Comparison of ENCODE assay signal across 9 cellular contexts in the genomic region with DNA sequence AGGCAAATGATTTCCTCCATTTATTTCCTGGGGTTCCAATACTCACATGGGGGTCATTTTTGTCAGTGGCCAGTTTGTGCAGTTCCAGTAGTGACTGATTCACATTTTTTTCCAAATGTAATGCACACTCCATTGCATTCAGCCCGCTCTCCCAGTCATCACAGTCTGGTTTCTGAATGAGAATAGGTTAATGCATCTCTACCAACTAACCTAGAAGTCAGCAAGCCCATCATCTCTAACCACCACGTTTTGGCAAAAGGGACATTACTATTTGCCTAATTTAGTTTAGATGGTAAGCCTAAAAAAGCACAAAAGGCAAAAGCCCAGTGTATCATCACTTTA. TPM values are rescaled to one million over a fixed set of nuclear protein-coding genes. Genes with fewer than 3 reads are reported as not detected.
DNase-seq lines count a peak whose midpoint lies in the region; ATAC-seq and TF ChIP-seq lines count a peak whose summit lies in the region.
"Had no signal": no experiment of that assay in that cellular context is flagged by ENCODE, and none has a peak within 500 bp of the region (broad histone marks: within the 10 kb centered on the region; RNA-seq: fewer than 3 reads in every experiment).

No MANE protein-coding gene starts in this region.

- H3K4me3 Mint-ChIP-seq in activated B cell treated with CpG ODN at 0.5 μM for 24 hours, result peak overlapping the region; percentile 93

- H3K27ac ChIP-seq in gastrocnemius medialis, result peak overlapping the region; percentile 93 to 100 (median 99)

- peaks cover 24% of the 10 kb centered on the region for H3K36me3 ChIP-seq in ES-I3 (ENCODE audit: insufficient read depth, low read length)
- peaks cover 0 to 27% of the 10 kb centered on the region in 2 donors for H3K36me3 ChIP-seq in gastrocnemius medialis

- H3K36me3 Mint-ChIP-seq in activated B cell treated with CpG ODN at 0.5 μM for 24 hours (ENCODE audit: low read depth), result peaks cover 53% of the 10 kb centered on the region

- no peak for TF ChIP-seq POLR2A in gastrocnemius medialis (IDR thresholded peaks at IDR 0.05)

- peak overlapping the region; percentile 96 for H3K27ac Mint-ChIP-seq in activated B cell treated with CpG ODN at 0.5 μM for 24 hours

- H3K4me3 ChIP-seq in fibroblast of pulmonary artery (replicated peaks; ENCODE audit: low read depth, low read length) (peak overlapping the region; percentile 100), gastrocnemius medialis (peak overlapping the region; percentile 83 to 94 (median 91))

- peak overlapping the region; percentile 99; the same call in 1 of the 2 replicates for H3K9ac ChIP-seq in ES-I3 (ENCODE audit: low read depth, low read length)

- in situ Hi-C loops in gastrocnemius medialis (cut with MboI; ENCODE audit: low sequenced_read_pairs in 4 of 4) (no loop called here), KBM-7 (cut with MboI; ENCODE audit: low pct_unique_long_range_greater_than_20kb, low sequenced_read_pairs) (no loop called here)

- ATAC-seq in activated B cell treated with CpG ODN at 0.5 μM for 24 hours (ENCODE audit: low read depth) (no peak), gastrocnemius medialis (no peak), HG02840 (IDR thresholded peaks at IDR 0.05; ENCODE audit: low FRiP score, unreplicated experiment) (no peak)

- CTCF ChIA-PET in activated B cell treated with CpG ODN at 0.5 μM for 24 hours (lab: Charles Lee), result interaction anchor here (1.2 to 2.9 kb wide), 4 partner anchors 18 to 117 kb away, joined by 3 to 22 read pairs (median 6); no protein-coding TSS in a partner anchor

- TF ChIP-seq CTCF in activated B cell treated with CpG ODN at 0.5 μM for 24 hours (IDR thresholded peaks at IDR 0.05), result no peak
- no peak for TF ChIP-seq CTCF in fibroblast of pulmonary artery (IDR thresholded peaks at IDR 0.05; ENCODE audit: low read length, missing control alignments)
- no peak for TF ChIP-seq CTCF in gastrocnemius medialis (IDR thresholded peaks at IDR 0.05 in 4 of 5, conservative IDR thresholded peaks at IDR 0.05 in 1 of 5)

- H3K4me1 ChIP-seq in ES-I3 (ENCODE audit: insufficient read depth, low read length) (peaks cover 10% of the 10 kb centered on the region; the same call in 1 of the 2 replicates), gastrocnemius medialis (peaks cover 48 to 59% of the 10 kb centered on the region in 2 donors)

- POLR2A ChIA-PET in activated B cell treated with CpG ODN at 0.5 μM for 24 hours (lab: Charles Lee), result interaction anchor here (0.8 to 4.8 kb wide), 11 partner anchors 11 to 891 kb away, joined by 3 to 45 read pairs (median 5); a partner anchor contains a TSS

- no peaks in the 10 kb centered on the region for H3K9me3 Mint-ChIP-seq in activated B cell treated with CpG ODN at 0.5 μM for 24 hours

- peaks cover 68% of the 10 kb centered on the region for H3K4me1 Mint-ChIP-seq in activated B cell treated with CpG ODN at 0.5 μM for 24 hours

- no peaks in the 10 kb centered on the region for H3K27me3 ChIP-seq in gastrocnemius medialis

- DNase-seq in activated B cell treated with CpG ODN at 0.5 μM for 24 hours (peak; percentile 4), fibroblast of pulmonary artery (ENCODE audit: low read depth) (peak; percentile 38), gastrocnemius medialis (no peak), NAMALWA (ENCODE audit: low spot score) (no peak), NOMO-1 (lab: John Stamatoyannopoulos, UW; ENCODE audit: unreplicated experiment in 2 of 2) (no peak), KBM-7 (no peak)
- DNase-seq: NCI-H1930 had no signal

- H3K9me3 ChIP-seq in ES-I3 (ENCODE audit: control insufficient read depth, insufficient read depth, low read length) (no peaks in the 10 kb centered on the region), gastrocnemius medialis (no peaks in the 10 kb centered on the region)

- no peaks in the 10 kb centered on the region for H3K27me3 Mint-ChIP-seq in activated B cell treated with CpG ODN at 0.5 μM for 24 hours

- intact Hi-C loops in activated B cell treated with CpG ODN at 0.5 μM for 24 hours (cut with micrococcal nuclease) (loop anchor here (1.0 to 5.0 kb wide), 5 partner anchors 60 to 608 kb away; a partner anchor contains a TSS), gastrocnemius medialis (cut with DNase I; ENCODE audit: low total_unique reads) (loop anchor here (5.0 to 10.0 kb wide), 2 partner anchors 173 to 270 kb away; a partner anchor contains a TSS)

RNA-seq across cellular contexts. Expression of a gene that starts 2.5 kb away (rescaled TPM):
- total RNA-seq in activated B cell treated with CpG ODN at 0.5 μM for 24 hours (865 and 906 TPM in 2 replicates), gastrocnemius medialis (1,000 to 10,000 TPM; 1,340 to 3,366 (median 1,705) TPM)

RNA-seq across cellular contexts. Expression of a gene that starts 14.8 kb away (rescaled TPM):
- total RNA-seq in activated B cell treated with CpG ODN at 0.5 μM for 24 hours, result 0.16 and 0.44 TPM in 2 replicates
- total RNA-seq in gastrocnemius medialis, result 1 to 10 TPM in 1 of 4 donors, under 1 TPM in 2, not detected in 1; 0.93 to 1.7 (median 0.94) TPM

RNA-seq across cellular contexts. Expression of a gene that starts 47.5 kb away (rescaled TPM):
- not detected in 2 replicates for total RNA-seq in activated B cell treated with CpG ODN at 0.5 μM for 24 hours
- 1 to 10 TPM; 3.9 to 5.4 (median 4.9) TPM for total RNA-seq in gastrocnemius medialis

Comparison
In these comparisons a context has a peak if more than half of its experiments do, and no peak if none do; other contexts are left out.
1. DNase-seq: peak in activated B cell treated with CpG ODN at 0.5 μM for 24 hours (single experiment) and fibroblast of pulmonary artery (single experiment); none in gastrocnemius medialis (0 of 2), NAMALWA (single experiment), NOMO-1 (0 of 2) and KBM-7 (single experiment).